In genomic region chr17:3845754-3846738, GRCh38 we compare ENCODE assay signal across 8 cellular contexts. TPM values are rescaled to one million over a fixed set of nuclear protein-coding genes. Genes with fewer than 3 reads are reported as not detected.
DNase-seq lines count a peak whose midpoint lies in the region; ATAC-seq and TF ChIP-seq lines count a peak whose summit lies in the region.

Gene NCBP3, minus strand, starts transcription at chr17:3846246. Its CDS starts 23 bp downstream, at chr17:3846223.

- peak; percentile 95 for ATAC-seq in GM21723 (IDR thresholded peaks at IDR 0.05; ENCODE audit: unreplicated experiment)
- ATAC-seq in Panc1 = peak; percentile 99

- TF ChIP-seq CTCF in DOHH2 (IDR thresholded peaks at IDR 0.05; ENCODE audit: low read depth, low read length, poor library complexity, severe bottlenecking) = peak; percentile 85
- peak; percentile 98 for TF ChIP-seq CTCF in Panc1 (IDR thresholded peaks at IDR 0.05)
- TF ChIP-seq CTCF in esophagus muscularis mucosa (IDR thresholded peaks at IDR 0.05) = peak; percentile 96 to 97 (median 97)

- H3K27me3 ChIP-seq in DOHH2 (ENCODE audit: control insufficient read depth, low read length) (no peaks in the 10 kb centered on the region), Panc1 (ENCODE audit: control insufficient read depth, insufficient read depth, low read length) (no peaks in the 10 kb centered on the region), esophagus muscularis mucosa (no peaks in the 10 kb centered on the region)

- no peaks in the 10 kb centered on the region for H3F3A ChIP-seq in DOHH2 (ENCODE audit: control insufficient read depth, insufficient read depth)

- intact Hi-C loops in Panc1 (cut with micrococcal nuclease; ENCODE audit: unreplicated experiment) = no loop called here
- intact Hi-C loops in esophagus muscularis mucosa (cut with DNase I) = no loop called here

- TF ChIP-seq POLR2A in esophagus muscularis mucosa (IDR thresholded peaks at IDR 0.05; ENCODE audit: low read depth) = peak; percentile 72

- in situ Hi-C loops in Panc1 (cut with HindIII; ENCODE audit: low pct_unique_long_range_greater_than_20kb, low sequenced_read_pairs) = no loop called here

- 8% methylated on average over 13 of the region's 84 CpGs for WGBS in esophagus muscularis mucosa

- H3K4me2 ChIP-seq in DOHH2 (ENCODE audit: low read length) = peak within 1 kb of the TSS; percentile 78

- H3K27ac ChIP-seq in DOHH2 (ENCODE audit: low read depth, low read length) = peak within 1 kb of the TSS; percentile 49
- H3K27ac ChIP-seq in Panc1 (ENCODE audit: low read length) = peak within 1 kb of the TSS; percentile 70
- H3K27ac ChIP-seq in esophagus muscularis mucosa (replicated peaks in 1 of 4) = peak within 1 kb of the TSS; percentile 89 to 95 (median 90)

- peaks cover 40% of the 10 kb centered on the region for H3K36me3 ChIP-seq in DOHH2 (ENCODE audit: control insufficient read depth, low read length)
- H3K36me3 ChIP-seq in Panc1 (ENCODE audit: control insufficient read depth, insufficient read depth, low read length) = no peaks in the 10 kb centered on the region; the same call in 1 of the 2 replicates
- H3K36me3 ChIP-seq in esophagus muscularis mucosa = peaks cover 5 to 35% (median 18%) of the 10 kb centered on the region in 4 donors

- TF ChIP-seq EP300 in esophagus muscularis mucosa (IDR thresholded peaks at IDR 0.05) = no peak

- no peaks in the 10 kb centered on the region for H3K9me2 ChIP-seq in DOHH2 (replicated peaks; ENCODE audit: control insufficient read depth, low read length)

- DNase-seq in KG1 (lab: John Stamatoyannopoulos, UW) (peak; percentile 52), Panc1 (ENCODE audit: low read depth, low spot score) (peak; percentile 43), esophagus muscularis mucosa (ENCODE audit: extremely low spot score) (peak; percentile 95), myocyte (ENCODE audit: low read depth) (peak; percentile 91)
- DNase-seq in activated T-cell treated with anti-CD3 and anti-CD28 coated beads, Interleukin-2, amount 50 U/mL, for 48 hours = peak; percentile 93 to 94
- DNase-seq in stimulated activated CD8-positive, alpha-beta memory T cell treated with anti-CD3 and anti-CD28 coated beads, Interleukin-7, amount 100 ng/mL, for 48 hours (ENCODE audit: extremely low read depth in 1 of 2, low read depth in 1 of 2) = peak; percentile 74 to 82

- BruUV-seq in Panc1 (replicated peaks; lab: Mats Ljungman, UMichigan) = no TSS peak

- CTCF ChIA-PET in Panc1 (lab: Charles Lee) = interaction anchor here (0.6 to 1.5 kb wide), 4 partner anchors 51 to 498 kb away, joined by 3 to 5 read pairs (median 4); no protein-coding TSS in a partner anchor

- POLR2A ChIA-PET in Panc1 (lab: Charles Lee) = no interaction called here

- H3K79me2 ChIP-seq in DOHH2 (ENCODE audit: control insufficient read depth, low read length) = peaks cover 46% of the 10 kb centered on the region

- no peaks in the 10 kb centered on the region for H3K9me3 ChIP-seq in DOHH2 (ENCODE audit: control insufficient read depth, insufficient read depth, low read length)
- no peaks in the 10 kb centered on the region for H3K9me3 ChIP-seq in Panc1 (ENCODE audit: control insufficient read depth, insufficient read depth, low read depth, low read length)
- H3K9me3 ChIP-seq in esophagus muscularis mucosa = no peaks in the 10 kb centered on the region

- peaks cover 21% of the 10 kb centered on the region for H3K4me1 ChIP-seq in DOHH2 (ENCODE audit: control insufficient read depth, low read length)
- H3K4me1 ChIP-seq in Panc1 (ENCODE audit: control insufficient read depth, insufficient read depth, low read length) = peaks cover 8% of the 10 kb centered on the region
- peaks cover 19 to 26% (median 24%) of the 10 kb centered on the region in 4 donors for H3K4me1 ChIP-seq in esophagus muscularis mucosa

- H4K20me1 ChIP-seq in DOHH2 (ENCODE audit: control insufficient read depth, insufficient read depth, low read depth, low read length) = peaks cover 19% of the 10 kb centered on the region; the same call in 1 of the 2 replicates

- H3K4me3 ChIP-seq in DOHH2 (ENCODE audit: low read length) (peak within 1 kb of the TSS; percentile 86), Panc1 (ENCODE audit: low read depth in 2 of 2, low read length in 2 of 2) (peak within 1 kb of the TSS; percentile 69 to 73), esophagus muscularis mucosa (peak within 1 kb of the TSS; percentile 80 to 94 (median 84))

RNA-seq across cellular contexts. Expression of gene NCBP3, which starts in this region (rescaled TPM):
- total RNA-seq in Panc1 (2021; ENCODE audit: unreplicated experiment) (28.1 TPM), esophagus muscularis mucosa (10 to 100 TPM; 15.0 to 33.9 (median 21.9) TPM), myocyte (12.7 and 13.7 TPM in 2 replicates)
- polyA plus RNA-seq in Panc1 (2012; ENCODE audit: insufficient read length) = 11.9 TPM
- 16.0 TPM for polyA plus RNA-seq in myocyte (2012)

Comparison
In these comparisons a context has a peak if more than half of its experiments do, and no peak if none do; other contexts are left out.
1. Peak in every context shown above with its lines: DNase-seq, ATAC-seq, H3K4me3 ChIP-seq and H3K27ac ChIP-seq.
2. DNase-seq: peak in every context shown above with its lines; median percentile 95 in esophagus muscularis mucosa; 94 in activated T-cell treated with anti-CD3 and anti-CD28 coated beads, Interleukin-2, amount 50 U/mL, for 48 hours; 91 in myocyte; 78 in stimulated activated CD8-positive, alpha-beta memory T cell treated with anti-CD3 and anti-CD28 coated beads, Interleukin-7, amount 100 ng/mL, for 48 hours; 52 in KG1; 43 in Panc1.